Comparison of ENCODE assay signal across 1 cellular context in genomic region chr19:4246767-4247593, GRCh38.
TF ChIP-seq lines count a peak whose summit lies in the region.

Gene YJU2 (plus strand): TSS chr19:4247080. CDS start chr19:4247147, 67 bp downstream.

TF ChIP-seq in HEK293, 187 proteins besides CTCF, POLR2A, EP300 and RAD21 (continued from another document and continues in another):
- TF ChIP-seq TSHZ1 (tag by site-specific recombination; IDR thresholded peaks at IDR 0.05; ENCODE audit: borderline replicate concordance), result 0 out of 2 replicates have a peak, but pooled peaks have one; percentile 16
- peak; percentile 84 for TF ChIP-seq ZNF629 (tag by site-specific recombination; IDR thresholded peaks at IDR 0.05)
- TF ChIP-seq ZNF114 (tag by site-specific recombination; IDR thresholded peaks at IDR 0.05), result no peak
- TF ChIP-seq ZNF202 (tag by site-specific recombination; IDR thresholded peaks at IDR 0.05; ENCODE audit: borderline replicate concordance), result no peak
- no peak for TF ChIP-seq ZNF560 (tag by site-specific recombination; IDR thresholded peaks at IDR 0.05; ENCODE audit: borderline replicate concordance)
- no peak for TF ChIP-seq HOXA7 (CRISPR knock-in tag; IDR thresholded peaks at IDR 0.05; ENCODE audit: borderline replicate concordance)
- TF ChIP-seq, protein P1, sequence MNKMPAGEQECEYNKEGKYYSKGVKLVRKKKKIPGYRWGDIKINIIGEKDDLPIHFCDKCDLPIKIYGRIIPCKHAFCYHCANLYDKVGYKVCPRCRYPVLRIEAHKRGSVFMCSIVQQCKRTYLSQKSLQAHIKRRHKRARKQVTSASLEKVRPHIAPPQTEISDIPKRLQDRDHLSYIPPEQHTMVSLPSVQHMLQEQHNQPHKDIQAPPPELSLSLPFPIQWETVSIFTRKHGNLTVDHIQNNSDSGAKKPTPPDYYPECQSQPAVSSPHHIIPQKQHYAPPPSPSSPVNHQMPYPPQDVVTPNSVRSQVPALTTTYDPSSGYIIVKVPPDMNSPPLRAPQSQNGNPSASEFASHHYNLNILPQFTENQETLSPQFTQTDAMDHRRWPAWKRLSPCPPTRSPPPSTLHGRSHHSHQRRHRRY (tag by site-specific recombination; IDR thresholded peaks at IDR 0.05), result no peak
- TF ChIP-seq ZSCAN30 (tag by site-specific recombination; IDR thresholded peaks at IDR 0.05), result peak; percentile 58
- TF ChIP-seq ZNF148 (tag by site-specific recombination; IDR thresholded peaks at IDR 0.05; ENCODE audit: borderline replicate concordance), result peak; percentile 83; the same call in 1 of the 2 replicates
- TF ChIP-seq ZNF558 (tag by site-specific recombination; IDR thresholded peaks at IDR 0.05), result peak; percentile 78; the same call in 1 of the 2 replicates
- no peak for TF ChIP-seq ZNF19 (tag by site-specific recombination; IDR thresholded peaks at IDR 0.05; ENCODE audit: low read depth)
- no peak for TF ChIP-seq ZNF707 (tag by site-specific recombination; IDR thresholded peaks at IDR 0.05)
- no peak for TF ChIP-seq ZNF701 (tag by site-specific recombination; IDR thresholded peaks at IDR 0.05)
- peak; percentile 87 for TF ChIP-seq ZNF777 (tag by site-specific recombination; IDR thresholded peaks at IDR 0.05; ENCODE audit: borderline replicate concordance)
- peak; percentile 95 for TF ChIP-seq KLF8 (tag by site-specific recombination; IDR thresholded peaks at IDR 0.05)
- no peak for TF ChIP-seq ZNF112 (tag by site-specific recombination; IDR thresholded peaks at IDR 0.05)
- TF ChIP-seq ZNF223 (tag by site-specific recombination; IDR thresholded peaks at IDR 0.05), result no peak
- no peak for TF ChIP-seq ZNF530 (tag by site-specific recombination; IDR thresholded peaks at IDR 0.05; ENCODE audit: low read depth)
- TF ChIP-seq ZNF280D (tag by site-specific recombination; IDR thresholded peaks at IDR 0.05), result no peak
- no peak for TF ChIP-seq ZNF837 (tag by site-specific recombination; IDR thresholded peaks at IDR 0.05)
- TF ChIP-seq ZNF549 (tag by site-specific recombination; IDR thresholded peaks at IDR 0.05), result no peak
- TF ChIP-seq ZBTB26 (tag by site-specific recombination; optimal IDR thresholded peaks at IDR 0.05), result no peak
- peak; percentile 35; the same call in 1 of the 2 replicates for TF ChIP-seq ZNF449 (tag by site-specific recombination; IDR thresholded peaks at IDR 0.05)
- TF ChIP-seq, protein P2, sequence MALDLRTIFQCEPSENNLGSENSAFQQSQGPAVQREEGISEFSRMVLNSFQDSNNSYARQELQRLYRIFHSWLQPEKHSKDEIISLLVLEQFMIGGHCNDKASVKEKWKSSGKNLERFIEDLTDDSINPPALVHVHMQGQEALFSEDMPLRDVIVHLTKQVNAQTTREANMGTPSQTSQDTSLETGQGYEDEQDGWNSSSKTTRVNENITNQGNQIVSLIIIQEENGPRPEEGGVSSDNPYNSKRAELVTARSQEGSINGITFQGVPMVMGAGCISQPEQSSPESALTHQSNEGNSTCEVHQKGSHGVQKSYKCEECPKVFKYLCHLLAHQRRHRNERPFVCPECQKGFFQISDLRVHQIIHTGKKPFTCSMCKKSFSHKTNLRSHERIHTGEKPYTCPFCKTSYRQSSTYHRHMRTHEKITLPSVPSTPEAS (tag by site-specific recombination; IDR thresholded peaks at IDR 0.05), result peak; percentile 80
- TF ChIP-seq, protein P3, sequence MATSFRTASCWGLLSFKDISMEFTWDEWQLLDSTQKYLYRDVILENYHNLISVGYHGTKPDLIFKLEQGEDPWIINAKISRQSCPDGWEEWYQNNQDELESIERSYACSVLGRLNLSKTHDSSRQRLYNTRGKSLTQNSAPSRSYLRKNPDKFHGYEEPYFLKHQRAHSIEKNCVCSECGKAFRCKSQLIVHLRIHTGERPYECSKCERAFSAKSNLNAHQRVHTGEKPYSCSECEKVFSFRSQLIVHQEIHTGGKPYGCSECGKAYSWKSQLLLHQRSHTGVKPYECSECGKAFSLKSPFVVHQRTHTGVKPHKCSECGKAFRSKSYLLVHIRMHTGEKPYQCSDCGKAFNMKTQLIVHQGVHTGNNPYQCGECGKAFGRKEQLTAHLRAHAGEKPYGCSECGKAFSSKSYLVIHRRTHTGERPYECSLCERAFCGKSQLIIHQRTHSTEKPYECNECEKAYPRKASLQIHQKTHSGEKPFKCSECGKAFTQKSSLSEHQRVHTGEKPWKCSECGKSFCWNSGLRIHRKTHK (tag by site-specific recombination; IDR thresholded peaks at IDR 0.05), result no peak
- TF ChIP-seq ZNF121 (tag by site-specific recombination; IDR thresholded peaks at IDR 0.05), result no peak
- TF ChIP-seq OSR2 (tag by site-specific recombination; IDR thresholded peaks at IDR 0.05), result peak; percentile 96
- TF ChIP-seq ZNF266 (tag by site-specific recombination; IDR thresholded peaks at IDR 0.05; ENCODE audit: low read depth), result no peak
- TF ChIP-seq SALL2 (tag by site-specific recombination; IDR thresholded peaks at IDR 0.05; ENCODE audit: borderline replicate concordance), result no peak
- TF ChIP-seq TRIM28 (IDR thresholded peaks at IDR 0.05; ENCODE audit: borderline replicate concordance, low read length), result peak; percentile 75; the same call in 1 of the 2 replicates
- TF ChIP-seq ZNF391 (tag by site-specific recombination; IDR thresholded peaks at IDR 0.05; ENCODE audit: borderline replicate concordance, low read depth), result peak; percentile 96
- TF ChIP-seq, protein P4, sequence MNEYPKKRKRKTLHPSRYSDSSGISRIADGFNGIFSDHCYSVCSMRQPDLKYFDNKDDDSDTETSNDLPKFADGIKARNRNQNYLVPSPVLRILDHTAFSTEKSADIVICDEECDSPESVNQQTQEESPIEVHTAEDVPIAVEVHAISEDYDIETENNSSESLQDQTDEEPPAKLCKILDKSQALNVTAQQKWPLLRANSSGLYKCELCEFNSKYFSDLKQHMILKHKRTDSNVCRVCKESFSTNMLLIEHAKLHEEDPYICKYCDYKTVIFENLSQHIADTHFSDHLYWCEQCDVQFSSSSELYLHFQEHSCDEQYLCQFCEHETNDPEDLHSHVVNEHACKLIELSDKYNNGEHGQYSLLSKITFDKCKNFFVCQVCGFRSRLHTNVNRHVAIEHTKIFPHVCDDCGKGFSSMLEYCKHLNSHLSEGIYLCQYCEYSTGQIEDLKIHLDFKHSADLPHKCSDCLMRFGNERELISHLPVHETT (tag by site-specific recombination; IDR thresholded peaks at IDR 0.05), result peak; percentile 99
- no peak for TF ChIP-seq ZNF140 (tag by site-specific recombination; IDR thresholded peaks at IDR 0.05)
- no peak for TF ChIP-seq TCF7L2 (IDR thresholded peaks at IDR 0.05; ENCODE audit: borderline replicate concordance, low read depth, low read length)
- TF ChIP-seq ZBTB21 (tag by site-specific recombination; IDR thresholded peaks at IDR 0.05), result peak; percentile 70
- TF ChIP-seq ZBTB7A (tag by site-specific recombination; IDR thresholded peaks at IDR 0.05; ENCODE audit: low read depth), result no peak
- TF ChIP-seq ZNF785 (tag by site-specific recombination; IDR thresholded peaks at IDR 0.05), result no peak
- TF ChIP-seq ZFHX2 (tag by site-specific recombination; conservative IDR thresholded peaks at IDR 0.05), result no peak
- TF ChIP-seq ZNF544 (tag by site-specific recombination; IDR thresholded peaks at IDR 0.05), result no peak
- no peak; the same call in 1 of the 2 replicates for TF ChIP-seq ZNF366 (tag by site-specific recombination; conservative IDR thresholded peaks at IDR 0.05)
- no peak for TF ChIP-seq GLIS2 (tag by site-specific recombination; IDR thresholded peaks at IDR 0.05)
- TF ChIP-seq GLIS1 (tag by site-specific recombination; IDR thresholded peaks at IDR 0.05), result no peak
- no peak; the same call in 1 of the 2 replicates for TF ChIP-seq MZF1 (tag by site-specific recombination; IDR thresholded peaks at IDR 0.05; ENCODE audit: borderline replicate concordance)
- TF ChIP-seq, protein P5, sequence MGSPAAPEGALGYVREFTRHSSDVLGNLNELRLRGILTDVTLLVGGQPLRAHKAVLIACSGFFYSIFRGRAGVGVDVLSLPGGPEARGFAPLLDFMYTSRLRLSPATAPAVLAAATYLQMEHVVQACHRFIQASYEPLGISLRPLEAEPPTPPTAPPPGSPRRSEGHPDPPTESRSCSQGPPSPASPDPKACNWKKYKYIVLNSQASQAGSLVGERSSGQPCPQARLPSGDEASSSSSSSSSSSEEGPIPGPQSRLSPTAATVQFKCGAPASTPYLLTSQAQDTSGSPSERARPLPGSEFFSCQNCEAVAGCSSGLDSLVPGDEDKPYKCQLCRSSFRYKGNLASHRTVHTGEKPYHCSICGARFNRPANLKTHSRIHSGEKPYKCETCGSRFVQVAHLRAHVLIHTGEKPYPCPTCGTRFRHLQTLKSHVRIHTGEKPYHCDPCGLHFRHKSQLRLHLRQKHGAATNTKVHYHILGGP (tag by site-specific recombination; IDR thresholded peaks at IDR 0.05), result no peak
- no peak for TF ChIP-seq ZNF274 (IDR thresholded peaks at IDR 0.05; ENCODE audit: low read length)
- no peak for TF ChIP-seq ZNF274 (tag by site-specific recombination; IDR thresholded peaks at IDR 0.05; ENCODE audit: borderline replicate concordance)
- no peak for TF ChIP-seq ZNF571 (tag by site-specific recombination; IDR thresholded peaks at IDR 0.05)
